ENCODE assay signal across 8 cellular contexts in genomic region chr17:64776720-64777412, GRCh38.
DNase-seq lines count a peak whose midpoint lies in the region; ATAC-seq and TF ChIP-seq lines count a peak whose summit lies in the region.
"Not testable (repeated sequence)": the region's sequence is repeated elsewhere in the genome, so short reads cannot be mapped to it uniquely, and the experiment has no call there.

No MANE protein-coding gene starts in this region.

- H3K36me3 ChIP-seq in KMS-11 (ENCODE audit: insufficient read depth); PC-3 (ENCODE audit: low read depth, low read length): not testable (repeated sequence)

- H3K4me3 Mint-ChIP-seq in endothelial cell (ENCODE audit: unreplicated experiment) = peak overlapping the region; percentile 94
- H3K4me3 Mint-ChIP-seq in mesothelial cell of epicardium = peak overlapping the region; percentile 44

- not testable (repeated sequence) for H3K9ac ChIP-seq in KMS-11; PC-3 (ENCODE audit: low read length)

- not testable (repeated sequence) for H3K9me3 Mint-ChIP-seq in endothelial cell (ENCODE audit: unreplicated experiment); mesothelial cell of epicardium

- not testable (repeated sequence) for BruUV-seq in PC-3 (replicated peaks; lab: Mats Ljungman, UMichigan)

- H3K36me3 Mint-ChIP-seq in endothelial cell (ENCODE audit: low read depth, unreplicated experiment) = peaks cover 27% of the 10 kb centered on the region
- not testable (repeated sequence) for H3K36me3 Mint-ChIP-seq in mesothelial cell of epicardium

- H3K4me2 ChIP-seq in KMS-11 (peak overlapping the region; percentile 93), PC-3 (ENCODE audit: low read length) (peak overlapping the region; percentile 82)

- peak; percentile 55 for ATAC-seq in GM21528 (IDR thresholded peaks at IDR 0.05; ENCODE audit: low FRiP score, unreplicated experiment)
- peak; percentile 44 for ATAC-seq in PC-3

- H3K27ac Mint-ChIP-seq in endothelial cell (ENCODE audit: unreplicated experiment) = peak overlapping the region; percentile 65
- not testable (repeated sequence) for H3K27ac Mint-ChIP-seq in mesothelial cell of epicardium

- DNase-seq in COLO829 (ENCODE audit: low spot score) (peak; percentile 31), PC-3 (peak; percentile 92), activated T-cell treated with anti-CD3 and anti-CD28 coated beads for 48 hours (ENCODE audit: low read depth) (peak; percentile 73), endothelial cell (ENCODE audit: low spot score) (peak; percentile 90), mesothelial cell of epicardium (ENCODE audit: low spot score in 2 of 2, unreplicated experiment in 2 of 2) (peak; percentile 78 to 90)
- peak; percentile 39 to 65 (median 52) for DNase-seq in stimulated activated CD4-positive, alpha-beta T cell treated with anti-CD3 and anti-CD28 coated beads, TNF-alpha, amount 100 ng/mL, for 48 hours (ENCODE audit: low read depth in 3 of 3)

- not testable (repeated sequence) for H3K9me2 ChIP-seq in PC-3 (replicated peaks; ENCODE audit: low read length)

- H3K27me3 Mint-ChIP-seq in endothelial cell (ENCODE audit: unreplicated experiment) (peaks cover 34% of the 10 kb centered on the region), mesothelial cell of epicardium (ENCODE audit: low read depth) (peaks cover 56% of the 10 kb centered on the region)

- not testable (repeated sequence) for H3K4me3 ChIP-seq in KMS-11 (IDR thresholded peaks at IDR 0.05; ENCODE audit: insufficient read depth, low read depth, low read length)
- peak overlapping the region; percentile 58 for H3K4me3 ChIP-seq in PC-3 (ENCODE audit: low read length)

- H2AFZ ChIP-seq in KMS-11 (ENCODE audit: low read depth) (peak overlapping the region; percentile 82), PC-3 (ENCODE audit: low read length) (peak overlapping the region; percentile 62; the same call in 1 of the 2 replicates)

- H4K20me1 ChIP-seq in KMS-11 (ENCODE audit: insufficient read depth); PC-3 (ENCODE audit: low read length): not testable (repeated sequence)

- not testable (repeated sequence) for H3K27me3 ChIP-seq in KMS-11 (ENCODE audit: insufficient read depth, low read depth); PC-3 (ENCODE audit: low read length)

- intact Hi-C loops in PC-3 (cut with micrococcal nuclease) = loop anchor here (5.0 kb wide), 3 partner anchors 50 to 185 kb away; partner anchors contain the start of gene LRRC37A3

- peak overlapping the region; percentile 8; the same call in 1 of the 2 replicates for H3K27ac ChIP-seq in KMS-11
- not testable (repeated sequence) for H3K27ac ChIP-seq in PC-3 (ENCODE audit: low read length)

- not testable (repeated sequence) for H3F3A ChIP-seq in PC-3 (ENCODE audit: low read length, unreplicated experiment)

- not testable (repeated sequence) for H3K79me2 ChIP-seq in KMS-11 (ENCODE audit: insufficient read depth, low read depth)
- peaks cover 20% of the 10 kb centered on the region for H3K79me2 ChIP-seq in PC-3 (ENCODE audit: low read length)

- POLR2A ChIA-PET in PC-3 (lab: Charles Lee; ENCODE audit: unreplicated experiment) = not testable (repeated sequence)

- TF ChIP-seq CTCF in KMS-11 (conservative IDR thresholded peaks at IDR 0.05; ENCODE audit: low read depth, low read length) (peak; percentile 81), PC-3 (conservative IDR thresholded peaks at IDR 0.05; ENCODE audit: low read depth, low read length) (peak; percentile 89), endothelial cell (IDR thresholded peaks at IDR 0.05; ENCODE audit: unreplicated experiment) (peak; percentile 93), mesothelial cell of epicardium (IDR thresholded peaks at IDR 0.05; ENCODE audit: unreplicated experiment) (peak; percentile 96)

- H3K4me1 Mint-ChIP-seq in endothelial cell (ENCODE audit: unreplicated experiment) = peaks cover 42% of the 10 kb centered on the region
- peaks cover 36% of the 10 kb centered on the region for H3K4me1 Mint-ChIP-seq in mesothelial cell of epicardium

- CTCF ChIA-PET in PC-3 (lab: Charles Lee) = interaction anchor here (0.6 to 1.4 kb wide), 5 partner anchors 16 to 199 kb away, joined by 3 to 6 read pairs (median 4); partner anchors contain the start of gene LRRC37A3

- H3K4me1 ChIP-seq in KMS-11 (ENCODE audit: low read depth, poor library complexity, severe bottlenecking) (peaks cover 29% of the 10 kb centered on the region), PC-3 (ENCODE audit: insufficient read depth, low read length) (peaks cover 24% of the 10 kb centered on the region)

- not testable (repeated sequence) for H3K9me3 ChIP-seq in PC-3 (ENCODE audit: low read length)

Comparison
In these comparisons a context has a peak if more than half of its experiments do, and no peak if none do; other contexts are left out.
1. DNase-seq: peak in every context shown above with its lines; median percentile 92 in PC-3; 90 in endothelial cell; 84 in mesothelial cell of epicardium; 73 in activated T-cell treated with anti-CD3 and anti-CD28 coated beads for 48 hours; 52 in stimulated activated CD4-positive, alpha-beta T cell treated with anti-CD3 and anti-CD28 coated beads, TNF-alpha, amount 100 ng/mL, for 48 hours; 31 in COLO829.